In genomic region chr6:138113588-138114210, GRCh38 we compare ENCODE assay signal across 22 cellular contexts.
"Had no signal": no experiment of that assay in that cellular context is flagged by ENCODE, and none has a peak within 500 bp of the region (broad histone marks: within the 10 kb centered on the region; RNA-seq: fewer than 3 reads in every experiment).

No MANE protein-coding gene starts in this region.

- H2AFZ ChIP-seq: hepatocyte, neural progenitor cell had no signal

- H3K36me3 Mint-ChIP-seq: memory B cell; mesothelial cell of epicardium; natural killer cell treated with Interleukin-12 subunit alpha and Interleukin-12 subunit beta and Interleukin-15 and Interleukin-18, amount 100 ng/mL, for 72 hours; neural progenitor cell had no signal

- H3K4me2 ChIP-seq: hepatocyte, neural progenitor cell had no signal

- H3K9me3 ChIP-seq: left ventricle myocardium inferior, lower lobe of right lung, ovary, right atrium auricular region, stomach, thoracic aorta, transverse colon had no signal

- H3K79me2 ChIP-seq: hepatocyte had no signal

- H3K4me1 ChIP-seq: lower lobe of right lung, neural progenitor cell, right atrium auricular region had no signal

- H3K27me3 ChIP-seq: hepatocyte, ovary, right atrium auricular region had no signal

- DNase-seq: effector CD8-positive, alpha-beta T cell; foreskin melanocyte; head of caudate nucleus; kidney; left cardiac atrium; left ventricle myocardium inferior; lower lobe of right lung; nucleus accumbens; ovary; small intestine; stimulated activated CD4-positive, alpha-beta T cell treated with anti-CD3 and anti-CD28 coated beads, Interleukin-12 subunit alpha, Interleukin-12 subunit beta, amount 100 ng/mL, for 4 hours; stimulated activated naive CD4-positive, alpha-beta T cell; stomach; substantia nigra; transverse colon had no signal

- ATAC-seq: left cardiac atrium; lower lobe of right lung; natural killer cell treated with Interleukin-12 subunit alpha and Interleukin-12 subunit beta and Interleukin-15 and Interleukin-18, amount 100 ng/mL, for 72 hours had no signal

- H3K9me3 Mint-ChIP-seq: memory B cell; natural killer cell treated with Interleukin-12 subunit alpha and Interleukin-12 subunit beta and Interleukin-15 and Interleukin-18, amount 100 ng/mL, for 72 hours; neural progenitor cell had no signal

- H3K4me3 Mint-ChIP-seq: memory B cell; mesothelial cell of epicardium; natural killer cell treated with Interleukin-12 subunit alpha and Interleukin-12 subunit beta and Interleukin-15 and Interleukin-18, amount 100 ng/mL, for 72 hours; neural progenitor cell had no signal

- H3K9ac ChIP-seq: neural progenitor cell had no signal

- H3K27ac Mint-ChIP-seq: memory B cell; mesothelial cell of epicardium; natural killer cell treated with Interleukin-12 subunit alpha and Interleukin-12 subunit beta and Interleukin-15 and Interleukin-18, amount 100 ng/mL, for 72 hours; neural progenitor cell had no signal

- H3K27ac ChIP-seq: hepatocyte, left ventricle myocardium inferior, lower lobe of right lung, neural progenitor cell, ovary, right atrium auricular region, stomach, thoracic aorta, transverse colon had no signal

- H3K4me3 ChIP-seq: hepatocyte, left ventricle myocardium inferior, lower lobe of right lung, neural progenitor cell, ovary, right atrium auricular region, stomach, thoracic aorta, transverse colon had no signal
